8 cellular contexts compared by ENCODE assay signal in the genomic region with DNA sequence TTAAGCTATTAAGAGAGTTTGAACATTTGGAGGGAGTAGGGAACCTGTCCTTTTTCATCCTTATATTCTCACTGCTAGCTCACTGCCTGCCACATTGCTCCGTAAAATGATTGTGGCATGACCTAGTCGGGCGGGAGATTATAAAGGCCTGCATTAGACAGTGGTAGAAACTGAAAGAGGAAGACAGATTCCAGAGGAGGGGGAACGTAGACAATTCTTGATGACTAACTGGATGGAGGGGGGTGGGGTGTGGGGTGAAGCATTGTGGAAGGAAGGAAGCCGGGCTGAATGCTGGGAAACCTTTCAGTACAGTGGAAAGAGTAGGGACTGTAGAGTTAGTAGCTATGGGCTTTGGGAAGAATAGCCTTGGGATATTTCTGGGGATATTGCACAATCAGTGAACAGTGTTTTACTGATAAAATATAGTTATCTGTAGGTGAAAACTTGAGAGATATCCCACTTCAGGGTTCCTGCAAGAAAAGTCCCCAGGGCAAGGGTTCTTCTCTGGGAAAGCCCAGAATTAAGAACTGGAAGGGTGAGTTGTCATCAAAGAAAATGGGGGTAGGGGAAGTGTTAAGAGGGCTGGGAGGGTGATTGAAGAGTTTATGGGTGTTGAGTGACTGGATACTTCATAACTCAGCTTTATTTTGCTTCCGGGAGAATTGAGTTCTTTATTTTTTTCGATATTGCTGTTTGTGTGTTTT. TPM values are rescaled to one million over a fixed set of nuclear protein-coding genes. Genes with fewer than 3 reads are reported as not detected.
DNase-seq lines count a peak whose midpoint lies in the region; ATAC-seq and TF ChIP-seq lines count a peak whose summit lies in the region.

No MANE protein-coding gene starts in this region.

- peaks cover 8% of the 10 kb centered on the region for H3K36me3 ChIP-seq in IMR-90 (ENCODE audit: control insufficient read depth, insufficient read depth, low read length)
- H3K36me3 ChIP-seq in left lung, result peaks cover 0 to 15% of the 10 kb centered on the region in 2 donors

- H3K4me2 ChIP-seq in IMR-90 (ENCODE audit: low read depth, low read length), result peak overlapping the region; percentile 96

- 0% methylated on average over 2 of the region's 7 CpGs; no CpG with 5 or more reads in 1 of the 2 experiments for WGBS in IMR-90 (ENCODE audit: extremely low coverage in 2 of 2, insufficient read length in 1 of 2), 2 experiments

- peak; percentile 75 for ATAC-seq in IMR-90 (ENCODE audit: low read depth)
- ATAC-seq in left lung, result peak; percentile 78
- no peak for ATAC-seq in GM19397 (IDR thresholded peaks at IDR 0.05; ENCODE audit: unreplicated experiment)

- CTCF ChIA-PET in IMR-90 (lab: Yijun Ruan, JAX), result interaction anchor here (1.1 to 1.9 kb wide), 2 partner anchors 54 to 59 kb away, joined by 3 to 7 read pairs; no protein-coding TSS in a partner anchor

- TF ChIP-seq RAD21 in IMR-90 (IDR thresholded peaks at IDR 0.05; ENCODE audit: low read length), result peak; percentile 25; the same call in 1 of the 2 replicates

- H3K9me1 ChIP-seq in IMR-90 (ENCODE audit: insufficient read depth, low read length), result peaks cover 18% of the 10 kb centered on the region

- H3K4me1 ChIP-seq in IMR-90 (ENCODE audit: control insufficient read depth, insufficient read depth, low read length), result peaks cover 15% of the 10 kb centered on the region
- H3K4me1 ChIP-seq in left lung, result peaks cover 31 to 62% of the 10 kb centered on the region in 2 donors

- no peak for TF ChIP-seq CTCF in AG10803 (conservative IDR thresholded peaks at IDR 0.05; ENCODE audit: low read length)
- TF ChIP-seq CTCF in IMR-90 (conservative IDR thresholded peaks at IDR 0.05; ENCODE audit: low read depth, low read length), result no peak
- TF ChIP-seq CTCF in coronary artery (IDR thresholded peaks at IDR 0.05), result no peak
- TF ChIP-seq CTCF in left lung (IDR thresholded peaks at IDR 0.05), result no peak

- H3K14ac ChIP-seq in IMR-90 (replicated peaks; ENCODE audit: low read depth, low read length), result peak overlapping the region; percentile 98

- peaks cover 55% of the 10 kb centered on the region for H4K20me1 ChIP-seq in IMR-90 (ENCODE audit: insufficient read depth, low read length)

- H3K18ac ChIP-seq in IMR-90 (ENCODE audit: low read depth, low read length), result peak overlapping the region; percentile 74

- H3K23ac ChIP-seq in IMR-90 (ENCODE audit: low read depth, low read length), result peak overlapping the region; percentile 99

- dilution Hi-C loops in IMR-90 (cut with HindIII; ENCODE audit: low sequenced_read_pairs, unreplicated experiment), result no loop called here

- in situ Hi-C loops in IMR-90 (cut with MboI; ENCODE audit: low sequenced_read_pairs), result loop anchor here (5.0 kb wide), 1 partner anchor 48 kb away; no protein-coding TSS in a partner anchor

- peak overlapping the region; percentile 95 for H2AK9ac ChIP-seq in IMR-90 (replicated peaks; ENCODE audit: low read depth, low read length, poor library complexity)

- H2AFZ ChIP-seq in IMR-90 (replicated peaks; ENCODE audit: low read length, poor library complexity), result no peak overlapping the region

- peaks cover 3 to 46% of the 10 kb centered on the region in 2 experiments for H3K79me1 ChIP-seq in IMR-90 (ENCODE audit: low read depth in 1 of 2, low read length in 2 of 2)

- H3K27ac ChIP-seq in IMR-90 (ENCODE audit: insufficient read depth, low read length), result peak overlapping the region; percentile 93
- H3K27ac ChIP-seq in coronary artery, result peak overlapping the region; percentile 96 to 99
- H3K27ac ChIP-seq in left lung, result peak overlapping the region; percentile 94 to 95

- intact Hi-C loops in IMR-90 (cut with micrococcal nuclease), result loop anchor here (5.0 kb wide), 2 partner anchors 43 to 58 kb away; no protein-coding TSS in a partner anchor
- intact Hi-C loops in left lung (cut with DNase I), result no loop called here

- TF ChIP-seq POLR2A in IMR-90 (IDR thresholded peaks at IDR 0.05; ENCODE audit: low read depth, low read length), result peak; percentile 92

- peak overlapping the region; percentile 93 for H3K56ac ChIP-seq in IMR-90 (ENCODE audit: extremely low read depth, insufficient read depth, low read length)

- H3K4me3 ChIP-seq in AG10803 (ENCODE audit: low read length) (peak overlapping the region; percentile 96), IMR-90 (ENCODE audit: insufficient read depth, low read depth, low read length) (peak overlapping the region; percentile 78), coronary artery (peak overlapping the region; percentile 98), left lung (peak overlapping the region; percentile 75 to 95)

- H4K91ac ChIP-seq in IMR-90 (ENCODE audit: insufficient read depth, low read depth, low read length), result peak overlapping the region; percentile 94

- peak overlapping the region; percentile 95 for H2AK5ac ChIP-seq in IMR-90 (ENCODE audit: low read depth, low read length)

- H3K9ac ChIP-seq in IMR-90 (ENCODE audit: low read depth, low read length), result peak overlapping the region; percentile 97

- peak overlapping the region; percentile 91; the same call in 2 of the 3 replicates for H2BK15ac ChIP-seq in IMR-90 (ENCODE audit: low read depth, low read length)

- H3K27me3 ChIP-seq in IMR-90 (ENCODE audit: control insufficient read depth, insufficient read depth, low read length), result no peaks in the 10 kb centered on the region
- H3K27me3 ChIP-seq in left lung, result no peaks in the 10 kb centered on the region

- H4K8ac ChIP-seq in IMR-90 (ENCODE audit: low read depth in 2 of 2, low read length in 2 of 2), result peak overlapping the region; percentile 81 to 91

- peak overlapping the region; percentile 98 for H3K4ac ChIP-seq in IMR-90 (ENCODE audit: low read depth, low read length)

- H2BK5ac ChIP-seq in IMR-90 (ENCODE audit: low read depth, low read length, poor library complexity, severe bottlenecking), result peak overlapping the region; percentile 94

- H3K9me3 ChIP-seq in IMR-90 (ENCODE audit: control insufficient read depth, insufficient read depth, low read length), result no peaks in the 10 kb centered on the region
- no peaks in the 10 kb centered on the region for H3K9me3 ChIP-seq in left lung

- BruUV-seq in IMR-90 (replicated peaks; lab: Mats Ljungman, UMichigan), result no TSS peak

- H2BK120ac ChIP-seq in IMR-90 (ENCODE audit: low read depth, low read length), result peak overlapping the region; percentile 80

- peak overlapping the region; percentile 85 for H4K5ac ChIP-seq in IMR-90 (ENCODE audit: low read depth, low read length)

- peak; percentile 92 for DNase-seq in AG10803 (ENCODE audit: low read depth)
- DNase-seq in IMR-90, result peak; percentile 94
- peak; percentile 68 for DNase-seq in UCSD-AML1 (lab: John Stamatoyannopoulos, UW; ENCODE audit: unreplicated experiment)
- peak; percentile 85 for DNase-seq in coronary artery (ENCODE audit: low spot score)
- DNase-seq in left lung, result peak in 1 of 2 donors; percentile 85
- peak; percentile 64 for DNase-seq in stimulated activated CD4-positive, alpha-beta T cell treated with anti-CD3 and anti-CD28 coated beads, Interleukin-2, amount 100 ng/mL, for 4 hours (ENCODE audit: low read depth)
- DNase-seq in NCI-H2196 treated with DMSO at 0.1 percent for 48 hours (lab: John Stamatoyannopoulos, UW; ENCODE audit: unreplicated experiment), result no peak

- POLR2A ChIA-PET in IMR-90 (lab: Charles Lee; ENCODE audit: unreplicated experiment), result interaction anchor here (0.5 to 0.6 kb wide), 2 partner anchors 65 to 1600 kb away, joined by 3 to 8 read pairs; no protein-coding TSS in a partner anchor

- H2BK20ac ChIP-seq in IMR-90 (ENCODE audit: low read depth, low read length), result peak overlapping the region; percentile 76

TF ChIP-seq in IMR-90, 13 proteins besides CTCF, POLR2A, EP300 and RAD21:
- TF ChIP-seq CEBPB (IDR thresholded peaks at IDR 0.05; ENCODE audit: low read depth, low read length), result peak; percentile 98
- TF ChIP-seq MAFK (IDR thresholded peaks at IDR 0.05; ENCODE audit: low read depth, low read length), result peak; percentile 37
- peak; percentile 31 for TF ChIP-seq RCOR1 (IDR thresholded peaks at IDR 0.05; ENCODE audit: insufficient replicate concordance, low read length)
- no peak for TF ChIP-seq NFE2L2 (IDR thresholded peaks at IDR 0.05; ENCODE audit: low read depth, low read length)
- no peak for TF ChIP-seq ELK1 (IDR thresholded peaks at IDR 0.05; ENCODE audit: borderline replicate concordance, low read depth, low read length)
- peak; percentile 7; the same call in 1 of the 2 replicates for TF ChIP-seq SMC3 (IDR thresholded peaks at IDR 0.05; ENCODE audit: low read depth, low read length)
- TF ChIP-seq RFX5 (IDR thresholded peaks at IDR 0.05; ENCODE audit: low read depth, low read length), result no peak
- no peak for TF ChIP-seq CHD1 (IDR thresholded peaks at IDR 0.05; ENCODE audit: low read depth, low read length)
- peak; percentile 100 for TF ChIP-seq MAZ (IDR thresholded peaks at IDR 0.05; ENCODE audit: borderline replicate concordance, low read depth, low read length)
- TF ChIP-seq MXI1 (IDR thresholded peaks at IDR 0.05; ENCODE audit: borderline replicate concordance, low read depth, low read length), result peak; percentile 79; the same call in 1 of the 2 replicates
- TF ChIP-seq FOS (IDR thresholded peaks at IDR 0.05; ENCODE audit: low read depth, low read length), result peak; percentile 77
TF ChIP-seq in IMR-90: peak in this region for 7.

RNA-seq across cellular contexts. Expression of gene MED15, which starts 2.1 kb away (rescaled TPM):
- total RNA-seq in IMR-90 (2012; rRNA removed), result 19.0 and 22.8 TPM in 2 replicates
- 68.8 and 71.5 TPM in 2 replicates for polyA plus RNA-seq in IMR-90 (2012; rRNA removed)
- 43.1 and 81.0 TPM in 2 replicates for polyA plus RNA-seq in IMR-90 (2012; cell fraction: cytosol; rRNA removed)
- polyA plus RNA-seq in IMR-90 (2012; cell fraction: nucleus; rRNA removed; ENCODE audit: low replicate concordance), result 269 and 514 TPM in 2 replicates
- total RNA-seq in left lung, result 100 to 1,000 TPM in 1 of 2 donors, 10 to 100 TPM in 1; 89.6 to 121 TPM

RNA-seq across cellular contexts. Expression of gene KLHL22, which starts 13.9 kb away (rescaled TPM):
- total RNA-seq in IMR-90 (2012; rRNA removed), result 25.8 and 27.1 TPM in 2 replicates
- polyA plus RNA-seq in IMR-90 (2012; rRNA removed), result 28.7 and 30.1 TPM in 2 replicates
- polyA plus RNA-seq in IMR-90 (2012; cell fraction: cytosol; rRNA removed), result 14.3 and 46.6 TPM in 2 replicates
- polyA plus RNA-seq in IMR-90 (2012; cell fraction: nucleus; rRNA removed; ENCODE audit: low replicate concordance), result 70.3 and 122 TPM in 2 replicates
- 10 to 100 TPM; 22.0 to 26.4 TPM for total RNA-seq in left lung
